9 cellular contexts compared by ENCODE assay signal in genomic region chr7:149670288-149670687, GRCh38.
DNase-seq lines count a peak whose midpoint lies in the region; ATAC-seq and TF ChIP-seq lines count a peak whose summit lies in the region.
"Had no signal": no experiment of that assay in that cellular context is flagged by ENCODE, and none has a peak within 500 bp of the region (broad histone marks: within the 10 kb centered on the region; RNA-seq: fewer than 3 reads in every experiment).

No MANE protein-coding gene starts in this region.

- H3K27ac ChIP-seq in adrenal gland, result no peak overlapping the region
- H3K27ac ChIP-seq in hepatocyte, result no peak overlapping the region
- H3K27ac ChIP-seq in transverse colon, result peak overlapping the region in 3 of 4 donors; percentile 19 to 63 (median 55)

- no peaks in the 10 kb centered on the region for H3K36me3 ChIP-seq in adrenal gland (replicated peaks in 1 of 2)
- no peaks in the 10 kb centered on the region for H3K36me3 ChIP-seq in hepatocyte (replicated peaks; ENCODE audit: insufficient read depth, low read depth)
- no peaks in the 10 kb centered on the region for H3K36me3 ChIP-seq in transverse colon

- H3K4me1 Mint-ChIP-seq in CD14-positive monocyte, result peaks cover 8% of the 10 kb centered on the region
- H3K4me1 Mint-ChIP-seq in nephron progenitor cell, result peaks cover 22% of the 10 kb centered on the region
- H3K4me1 Mint-ChIP-seq: naive B cell had no signal

- H3K79me2 ChIP-seq in hepatocyte, result no peaks in the 10 kb centered on the region

- peaks cover 0 to 9% of the 10 kb centered on the region in 2 donors for H3K4me1 ChIP-seq in adrenal gland (replicated peaks in 1 of 2)
- H3K4me1 ChIP-seq in hepatocyte (ENCODE audit: insufficient read depth), result no peaks in the 10 kb centered on the region
- H3K4me1 ChIP-seq in transverse colon, result peaks cover 0 to 8% (median 0%) of the 10 kb centered on the region in 4 donors

- H2AFZ ChIP-seq in hepatocyte, result no peak overlapping the region

- H3K9me2 ChIP-seq in hepatocyte (replicated peaks; ENCODE audit: insufficient read depth), result no peaks in the 10 kb centered on the region

- no peak for TF ChIP-seq EP300 in transverse colon (IDR thresholded peaks at IDR 0.05; ENCODE audit: low read depth)

- DNase-seq in Right ventricle myocardium inferior (ENCODE audit: missing footprints), result no peak
- no peak for DNase-seq in cardiac septum (ENCODE audit: low spot score)
- DNase-seq in adrenal gland, result peak; percentile 50 to 82 (median 67)
- peak; percentile 38 for DNase-seq in hepatocyte (ENCODE audit: low spot score)
- DNase-seq in transverse colon, result peak; percentile 16
- DNase-seq in CD14-positive monocyte (ENCODE audit: low spot score), result no peak
- no peak for DNase-seq in stimulated activated naive CD8-positive, alpha-beta T cell treated with anti-CD3 and anti-CD28 coated beads, Interleukin-15, Interleukin-2, amounts not matched to agents 100 U/mL and 50 U/mL, for 24 hours
- no peak for DNase-seq in nephron progenitor cell
- DNase-seq: naive B cell had no signal

- no peak overlapping the region for H3K4me3 ChIP-seq in adrenal gland
- H3K4me3 ChIP-seq in hepatocyte, result no peak overlapping the region
- H3K4me3 ChIP-seq in transverse colon, result no peak overlapping the region

- H3K27me3 ChIP-seq in adrenal gland, result no peaks in the 10 kb centered on the region
- peaks cover 5% of the 10 kb centered on the region for H3K27me3 ChIP-seq in hepatocyte
- peaks cover 2% of the 10 kb centered on the region for H3K27me3 ChIP-seq in transverse colon

- intact Hi-C loops in Right ventricle myocardium inferior (cut with DNase I) (no loop called here), cardiac septum (cut with DNase I) (no loop called here), adrenal gland (cut with DNase I) (loop anchor here (5.0 kb wide), 2 partner anchors 72 to 77 kb away; no protein-coding TSS in a partner anchor), transverse colon (cut with DNase I; ENCODE audit: low total_unique reads) (no loop called here), CD14-positive monocyte (cut with micrococcal nuclease) (no loop called here)

- H3K27ac Mint-ChIP-seq in CD14-positive monocyte (no peak overlapping the region), nephron progenitor cell (no peak overlapping the region)

- ATAC-seq in Right ventricle myocardium inferior, result peak; percentile 83
- no peak for ATAC-seq in stimulated activated naive CD8-positive, alpha-beta T cell treated with anti-CD3 and anti-CD28 coated beads, Interleukin-15, Interleukin-2, amounts not matched to agents 100 U/mL and 50 U/mL, for 24 hours

- no peak overlapping the region for H3K4me2 ChIP-seq in hepatocyte

- H3K9me3 Mint-ChIP-seq in CD14-positive monocyte (peaks cover 0 to 1% (median 0%) of the 10 kb centered on the region in 7 donors), nephron progenitor cell (no peaks in the 10 kb centered on the region)

- no peaks in the 10 kb centered on the region for H3K9me3 ChIP-seq in adrenal gland (replicated peaks in 1 of 3)
- H3K9me3 ChIP-seq in hepatocyte (ENCODE audit: low read depth), result no peaks in the 10 kb centered on the region
- H3K9me3 ChIP-seq in transverse colon, result no peaks in the 10 kb centered on the region

- in situ Hi-C loops in transverse colon (cut with MboI; ENCODE audit: low pct_ligation_motif_present in 1 of 4, low pct_unique_long_range_greater_than_20kb in 1 of 4, low sequenced_read_pairs in 3 of 4), result no loop called here

- H3K36me3 Mint-ChIP-seq in CD14-positive monocyte (no peaks in the 10 kb centered on the region), nephron progenitor cell (ENCODE audit: low read depth) (no peaks in the 10 kb centered on the region)
- H3K36me3 Mint-ChIP-seq: naive B cell had no signal

- 0 to 7% (median 1%) methylated on average over 1 of the region's 1 CpG for WGBS in adrenal gland, 4 donors
- WGBS in hepatocyte (ENCODE audit: low lambda C conversion rate, missing lambda C conversion rate), result 77% methylated on average over 1 of the region's 1 CpG
- whole genome bisulfite sequencing in transverse colon (ENCODE audit: low coverage in 1 of 2), 2 donors, result 0 to 14% methylated on average over 1 of the region's 1 CpG

- H3K4me3 Mint-ChIP-seq in CD14-positive monocyte (no peak overlapping the region), nephron progenitor cell (no peak overlapping the region)
- H3K4me3 Mint-ChIP-seq: naive B cell had no signal

- TF ChIP-seq POLR2A in adrenal gland (IDR thresholded peaks at IDR 0.05) (no peak), transverse colon (IDR thresholded peaks at IDR 0.05) (no peak)

- TF ChIP-seq CTCF in adrenal gland (IDR thresholded peaks at IDR 0.05) (no peak), hepatocyte (IDR thresholded peaks at IDR 0.05; ENCODE audit: poor library complexity) (no peak), transverse colon (IDR thresholded peaks at IDR 0.05) (no peak), CD14-positive monocyte (IDR thresholded peaks at IDR 0.05) (no peak), nephron progenitor cell (IDR thresholded peaks at IDR 0.05) (no peak)

- no peaks in the 10 kb centered on the region for H4K20me1 ChIP-seq in hepatocyte (ENCODE audit: insufficient read depth, poor library complexity, severe bottlenecking)

- H3K27me3 Mint-ChIP-seq in CD14-positive monocyte (ENCODE audit: low read depth in 3 of 3) (peaks cover 6 to 27% (median 18%) of the 10 kb centered on the region in 3 donors), nephron progenitor cell (ENCODE audit: low read depth, poor library complexity) (peaks cover 44% of the 10 kb centered on the region)

Comparison
In these comparisons a context has a peak if more than half of its experiments do, and no peak if none do; other contexts are left out.
1. DNase-seq: peak in adrenal gland (7 of 7), hepatocyte (single experiment) and transverse colon (single experiment); none in Right ventricle myocardium inferior (single experiment), cardiac septum (single experiment), CD14-positive monocyte (single experiment), stimulated activated naive CD8-positive, alpha-beta T cell treated with anti-CD3 and anti-CD28 coated beads, Interleukin-15, Interleukin-2, amounts not matched to agents 100 U/mL and 50 U/mL, for 24 hours (single experiment) and nephron progenitor cell (single experiment).
2. H3K27ac ChIP-seq: peak in transverse colon (3 of 4); none in adrenal gland (0 of 5) and hepatocyte (single experiment).
3. intact Hi-C loops: an anchor here in adrenal gland (5.0 kb wide); none called in Right ventricle myocardium inferior, cardiac septum, transverse colon and CD14-positive monocyte.